In genomic region chr20:46164166-46164565, GRCh38 we compare ENCODE assay signal across 31 cellular contexts. TPM values are rescaled to one million over a fixed set of nuclear protein-coding genes. Genes with fewer than 3 reads are reported as not detected.
DNase-seq lines count a peak whose midpoint lies in the region; FAIRE-seq and TF ChIP-seq lines count a peak whose summit lies in the region.
"Had no signal": no experiment of that assay in that cellular context is flagged by ENCODE, and none has a peak within 500 bp of the region (broad histone marks: within the 10 kb centered on the region; RNA-seq: fewer than 3 reads in every experiment).

No MANE protein-coding gene starts in this region.

- no peaks in the 10 kb centered on the region for H3K23me2 ChIP-seq in H9 (ENCODE audit: insufficient read length, low read depth, low read length, poor library complexity, severe bottlenecking)

- H3K4ac ChIP-seq in H9 (ENCODE audit: low read depth, low read length): no peak overlapping the region

- no peak overlapping the region for H3K18ac ChIP-seq in H9 (ENCODE audit: insufficient read length, low read depth, low read length)

- no peak overlapping the region for H4K91ac ChIP-seq in H9 (ENCODE audit: insufficient read length, low read depth, low read length)

- H2AFZ ChIP-seq in neural progenitor cell (replicated peaks) (peak overlapping the region; percentile 10), H9 (ENCODE audit: low read length) (no peak overlapping the region)

- no peak overlapping the region for H2AK5ac ChIP-seq in H9 (ENCODE audit: insufficient read length, low read length)

- no peak overlapping the region for H4K5ac ChIP-seq in H9 (ENCODE audit: insufficient read length, low read depth, low read length)

- H4K8ac ChIP-seq in H9 (replicated peaks; ENCODE audit: insufficient read length, low read depth, low read length): no peak overlapping the region

- FAIRE-seq in D721Med (lab: Jason Lieb, UNC): no peak
- FAIRE-seq: GM12891 had no signal

- H2BK20ac ChIP-seq in H9 (ENCODE audit: low read depth, low read length, poor library complexity, severe bottlenecking): no peak overlapping the region

- H3K27ac Mint-ChIP-seq in brain (peak overlapping the region; percentile 5 to 82 (median 46)), neural progenitor cell (peak overlapping the region; percentile 2), H9 (no peak overlapping the region)
- H3K27ac Mint-ChIP-seq: B cell; CD8-positive, alpha-beta T cell; HFFc6 had no signal

- no peaks in the 10 kb centered on the region for H3K36me3 Mint-ChIP-seq in brain
- no peaks in the 10 kb centered on the region for H3K36me3 Mint-ChIP-seq in neural progenitor cell
- no peaks in the 10 kb centered on the region for H3K36me3 Mint-ChIP-seq in H9 (ENCODE audit: insufficient read depth in 1 of 3, low read depth in 3 of 3)
- H3K36me3 Mint-ChIP-seq: CD8-positive, alpha-beta T cell had no signal

- H3K36me3 ChIP-seq in neural progenitor cell: no peaks in the 10 kb centered on the region
- H3K36me3 ChIP-seq: HAP-1 had no signal

- H3F3A ChIP-seq in neural progenitor cell (ENCODE audit: low read depth): no peaks in the 10 kb centered on the region

- H3K56ac ChIP-seq in H9 (ENCODE audit: insufficient read length, low read depth, low read length): no peak overlapping the region

- H3K4me3 Mint-ChIP-seq in brain: peak overlapping the region in 1 of 5 experiments; percentile 1
- H3K4me3 Mint-ChIP-seq in neural progenitor cell: no peak overlapping the region
- no peak overlapping the region for H3K4me3 Mint-ChIP-seq in H9
- H3K4me3 Mint-ChIP-seq: B cell; CD8-positive, alpha-beta T cell; HFFc6 had no signal

- H3K4me2 ChIP-seq in neural progenitor cell (peak overlapping the region; percentile 27), H9 (ENCODE audit: insufficient read depth, insufficient read length, low read length) (no peak overlapping the region)

- H3K4me1 Mint-ChIP-seq in brain (peaks cover 44% of the 10 kb centered on the region), neural progenitor cell (peaks cover 29% of the 10 kb centered on the region), H9 (peaks cover 0 to 9% of the 10 kb centered on the region in 2 experiments; a peak in 2 of 4 replicates)
- H3K4me1 Mint-ChIP-seq: B cell had no signal

- H3K27ac ChIP-seq in neural progenitor cell (no peak overlapping the region), H9 (ENCODE audit: insufficient read length, low read depth, low read length) (no peak overlapping the region)
- H3K27ac ChIP-seq: 22Rv1, C4-2B had no signal

- H3K4me3 ChIP-seq in neural progenitor cell: no peak overlapping the region
- H3K4me3 ChIP-seq: HAP-1 had no signal

- no peak overlapping the region for H3K23ac ChIP-seq in H9 (ENCODE audit: insufficient read length, low read depth, low read length)

- H3K79me1 ChIP-seq in H9 (ENCODE audit: insufficient read depth, low read depth, low read length, poor library complexity, severe bottlenecking): no peaks in the 10 kb centered on the region

- H3K9me3 Mint-ChIP-seq in brain (peaks cover 0 to 7% (median 0%) of the 10 kb centered on the region in 5 experiments), neural progenitor cell (no peaks in the 10 kb centered on the region), H9 (no peaks in the 10 kb centered on the region; a peak in 2 of 5 replicates)
- H3K9me3 Mint-ChIP-seq: CD8-positive, alpha-beta T cell; HFFc6 had no signal

- no peak overlapping the region for H3T11ph ChIP-seq in H9 (ENCODE audit: low read length)

- no peaks in the 10 kb centered on the region for H3K27me3 ChIP-seq in neural progenitor cell
- no peaks in the 10 kb centered on the region; the same call in 1 of the 2 replicates for H3K27me3 ChIP-seq in H9 (ENCODE audit: insufficient read depth, low read length)

- H2BK15ac ChIP-seq in H9 (ENCODE audit: low read depth, low read length): no peak overlapping the region

- H3K14ac ChIP-seq in H9 (ENCODE audit: insufficient read depth, low read length): no peak overlapping the region

- H2BK120ac ChIP-seq in H9 (ENCODE audit: low read depth, low read length, poor library complexity, severe bottlenecking): no peak overlapping the region

- H3K27me3 Mint-ChIP-seq in brain (peaks cover 8% of the 10 kb centered on the region), neural progenitor cell (ENCODE audit: insufficient read depth, low read depth) (peaks cover 15% of the 10 kb centered on the region), H9 (ENCODE audit: low read depth) (peaks cover 25% of the 10 kb centered on the region)

- H3K4me1 ChIP-seq in neural progenitor cell (peaks cover 9% of the 10 kb centered on the region), H9 (ENCODE audit: insufficient read depth, low read length) (no peaks in the 10 kb centered on the region)
- H3K4me1 ChIP-seq: Caco-2, HAP-1 had no signal

- no peaks in the 10 kb centered on the region for H3K9me3 ChIP-seq in neural progenitor cell (ENCODE audit: low read depth)
- H3K9me3 ChIP-seq in H9 (ENCODE audit: control insufficient read depth, low read depth, low read length): no peaks in the 10 kb centered on the region
- H3K9me3 ChIP-seq: HAP-1 had no signal

- no peak overlapping the region for H3K9ac ChIP-seq in neural progenitor cell
- H3K9ac ChIP-seq in H9 (ENCODE audit: extremely low read depth, insufficient read length, low read length): no peak overlapping the region

- H2BK12ac ChIP-seq in H9 (ENCODE audit: insufficient read length, low read depth, low read length): no peak overlapping the region

- WGBS in H9 (ENCODE audit: extremely low coverage, insufficient read length, low lambda C conversion rate): no CpG with 5 or more reads among the region's 5 CpGs

- H4K20me1 ChIP-seq in neural progenitor cell (ENCODE audit: low read depth) (no peaks in the 10 kb centered on the region), H9 (ENCODE audit: control insufficient read depth, insufficient read depth, insufficient read length) (no peaks in the 10 kb centered on the region)

- no peak overlapping the region for H2BK5ac ChIP-seq in H9 (ENCODE audit: insufficient read length, low read length)

- no peaks in the 10 kb centered on the region for H3K79me2 ChIP-seq in neural progenitor cell (ENCODE audit: low read depth)
- no peaks in the 10 kb centered on the region for H3K79me2 ChIP-seq in H9 (ENCODE audit: insufficient read depth, low read length)

- TF ChIP-seq CTCF in D721Med (IDR thresholded peaks at IDR 0.05; ENCODE audit: insufficient read depth, missing control alignments) (no peak), brain (conservative IDR thresholded peaks at IDR 0.05) (no peak), neural progenitor cell (IDR thresholded peaks at IDR 0.05) (no peak), H9 (conservative IDR thresholded peaks at IDR 0.05) (no peak)

- peak; percentile 80 for DNase-seq in D721Med (ENCODE audit: insufficient read length, low spot score)
- peak; percentile 95 for DNase-seq in NCI-H526 (lab: John Stamatoyannopoulos, UW)
- DNase-seq in neural progenitor cell (ENCODE audit: low spot score): peak; percentile 67
- no peak for DNase-seq in H9
- DNase-seq in NCI-H187 (lab: John Stamatoyannopoulos, UW): no peak
- DNase-seq in HPDE6-E6E7 (ENCODE audit: extremely low spot score): no peak
- DNase-seq in putamen (ENCODE audit: low spot score): no peak
- DNase-seq: Caco-2; CD8-positive, alpha-beta T cell; DMS 273 treated with DMSO at 0.1 percent for 48 hours; DMS79; EL; GF-D8; HFFc6; KBM-7; MV-4-11; NCI-H1105 treated with DMSO at 0.1 percent for 48 hours; NCI-H146; NCI-H2029; NCI-H510A; NCI-H748 treated with DMSO at 0.1 percent for 48 hours; NK-92 treated with Interleukin-12 subunit alpha and Interleukin-12 subunit beta, amount 100 ng/mL, for 24 hours; Right ventricle myocardium superior; RPMI8226 had no signal

RNA-seq across cellular contexts. Expression of gene CD40, which starts 46.1 kb away (rescaled TPM):
- polyA plus RNA-seq in brain (ENCODE audit: insufficient read depth, low read depth, low replicate concordance): 3.3 TPM
- total RNA-seq in neural progenitor cell (ENCODE audit: low replicate concordance) (11.0 and 14.0 TPM in 2 replicates), H9 (2021) (7.8 and 8.6 TPM in 2 replicates)
- total RNA-seq: Caco-2, SK-MEL-5 had no signal

Comparison
In these comparisons a context has a peak if more than half of its experiments do, and no peak if none do; other contexts are left out.
1. DNase-seq: peak in D721Med (single experiment), NCI-H526 (2 of 2) and neural progenitor cell (single experiment); none in H9 (single experiment), NCI-H187 (0 of 2), HPDE6-E6E7 (single experiment) and putamen (single experiment).
2. H3K27ac Mint-ChIP-seq: peak in brain (5 of 5) and neural progenitor cell (single experiment); none in H9 (0 of 3).